In genomic region chr4:121706595-121707021, GRCh38 we compare ENCODE assay signal across 10 cellular contexts. TPM values are rescaled to one million over a fixed set of nuclear protein-coding genes. Genes with fewer than 3 reads are reported as not detected.
DNase-seq lines count a peak whose midpoint lies in the region; ATAC-seq, FAIRE-seq and TF ChIP-seq lines count a peak whose summit lies in the region.
"Had no signal": no experiment of that assay in that cellular context is flagged by ENCODE, and none has a peak within 500 bp of the region (broad histone marks: within the 10 kb centered on the region; RNA-seq: fewer than 3 reads in every experiment).

No MANE protein-coding gene starts in this region.

- H3K9me3 Mint-ChIP-seq in chondrocyte (ENCODE audit: low read depth), result no peaks in the 10 kb centered on the region
- no peaks in the 10 kb centered on the region for H3K9me3 Mint-ChIP-seq in stimulated activated effector memory CD8-positive, alpha-beta T cell treated with anti-CD3 and anti-CD28 coated beads, Interleukin-12 subunit alpha, Interleukin-12 subunit beta, amount 100 ng/mL, for 72 hours

- in situ Hi-C loops in GM13976 (cut with MboI; ENCODE audit: low sequenced_read_pairs, unreplicated experiment), result no loop called here

- peaks cover 32% of the 10 kb centered on the region for H3K4me1 Mint-ChIP-seq in chondrocyte (ENCODE audit: low read depth)
- H3K4me1 Mint-ChIP-seq in stimulated activated effector memory CD8-positive, alpha-beta T cell treated with anti-CD3 and anti-CD28 coated beads, Interleukin-12 subunit alpha, Interleukin-12 subunit beta, amount 100 ng/mL, for 72 hours, result peaks cover 43% of the 10 kb centered on the region

- no peaks in the 10 kb centered on the region for H3K27me3 Mint-ChIP-seq in chondrocyte (ENCODE audit: low read depth)

- no peak for TF ChIP-seq CTCF in chondrocyte (IDR thresholded peaks at IDR 0.05)
- no peak for TF ChIP-seq CTCF in GM13976 (IDR thresholded peaks at IDR 0.05; ENCODE audit: borderline replicate concordance, control extremely low read depth, extremely low read depth, insufficient read depth, missing control alignments)

- no peaks in the 10 kb centered on the region for H3K36me3 Mint-ChIP-seq in chondrocyte (ENCODE audit: low read depth)
- peaks cover 10% of the 10 kb centered on the region for H3K36me3 Mint-ChIP-seq in stimulated activated effector memory CD8-positive, alpha-beta T cell treated with anti-CD3 and anti-CD28 coated beads, Interleukin-12 subunit alpha, Interleukin-12 subunit beta, amount 100 ng/mL, for 72 hours

- peak overlapping the region; percentile 46 for H3K27ac Mint-ChIP-seq in chondrocyte (ENCODE audit: unreplicated experiment)
- peak overlapping the region; percentile 18 for H3K27ac Mint-ChIP-seq in stimulated activated effector memory CD8-positive, alpha-beta T cell treated with anti-CD3 and anti-CD28 coated beads, Interleukin-12 subunit alpha, Interleukin-12 subunit beta, amount 100 ng/mL, for 72 hours

- H3K4me3 Mint-ChIP-seq in chondrocyte (ENCODE audit: unreplicated experiment), result no peak overlapping the region
- H3K4me3 Mint-ChIP-seq in stimulated activated effector memory CD8-positive, alpha-beta T cell treated with anti-CD3 and anti-CD28 coated beads, Interleukin-12 subunit alpha, Interleukin-12 subunit beta, amount 100 ng/mL, for 72 hours, result peak overlapping the region; percentile 44

- FAIRE-seq in RCC 7860 (lab: Jason Lieb, UNC), result peak; percentile 87
- FAIRE-seq: A549 had no signal

- peak; percentile 98 for ATAC-seq in stimulated activated effector memory CD8-positive, alpha-beta T cell treated with anti-CD3 and anti-CD28 coated beads, Interleukin-12 subunit alpha, Interleukin-12 subunit beta, amount 100 ng/mL, for 72 hours
- ATAC-seq: A549 had no signal

- peak; percentile 52 for DNase-seq in activated T-cell treated with anti-CD3 and anti-CD28 coated beads for 24 hours (ENCODE audit: low read depth)
- DNase-seq in activated T-cell treated with anti-CD3 and anti-CD28 coated beads, Interleukin-2, amount 50 U/mL, for 1 hour, result no peak
- DNase-seq in RCC 7860 (ENCODE audit: low spot score), result peak; percentile 75
- no peak for DNase-seq in chondrocyte (ENCODE audit: low spot score)
- peak; percentile 47 to 88 for DNase-seq in stimulated activated effector memory CD8-positive, alpha-beta T cell treated with anti-CD3 and anti-CD28 coated beads, Interleukin-12 subunit alpha, Interleukin-12 subunit beta, amount 100 ng/mL, for 72 hours (ENCODE audit: low spot score in 2 of 2)
- no peak for DNase-seq in NCI-H526 treated with DMSO at 0.1 percent for 48 hours (lab: John Stamatoyannopoulos, UW)
- DNase-seq in iPS-NIHi11 (ENCODE audit: low spot score), result no peak
- DNase-seq in GM13976 (ENCODE audit: low spot score), result no peak
- DNase-seq: NCI-H446 had no signal

RNA-seq across cellular contexts. Expression of gene ANXA5, which starts 9.8 kb away (rescaled TPM):
- total RNA-seq in chondrocyte, result 585 to 828 TPM (median 589 TPM) in 3 replicates

RNA-seq across cellular contexts. Expression of gene SMIM43, which starts 58.4 kb away (rescaled TPM):
- total RNA-seq in chondrocyte, result 0.34 TPM in 1 of 3 replicates, not detected in the others

Comparison
In these comparisons a context has a peak if more than half of its experiments do, and no peak if none do; other contexts are left out.
1. DNase-seq: peak in activated T-cell treated with anti-CD3 and anti-CD28 coated beads for 24 hours (single experiment), RCC 7860 (single experiment) and stimulated activated effector memory CD8-positive, alpha-beta T cell treated with anti-CD3 and anti-CD28 coated beads, Interleukin-12 subunit alpha, Interleukin-12 subunit beta, amount 100 ng/mL, for 72 hours (2 of 2); none in activated T-cell treated with anti-CD3 and anti-CD28 coated beads, Interleukin-2, amount 50 U/mL, for 1 hour (single experiment), chondrocyte (single experiment), NCI-H526 treated with DMSO at 0.1 percent for 48 hours (single experiment), iPS-NIHi11 (single experiment) and GM13976 (single experiment).